Comparison of ENCODE assay signal across 8 cellular contexts in genomic region chr9:34620061-34620994, GRCh38. TPM values are rescaled to one million over a fixed set of nuclear protein-coding genes. Genes with fewer than 3 reads are reported as not detected.
A peak's percentile ranks its signal among the peaks of the same experiment; 100 is the strongest.
DNase-seq lines count a peak whose midpoint lies in the region; ATAC-seq and FAIRE-seq lines count a peak whose summit lies in the region.

DCTN3 (minus strand) TSS chr9:34620495; CDS start chr9:34620464, 31 bp downstream.

- H3K36me3 Mint-ChIP-seq in activated T-cell treated with anti-CD3 and anti-CD28 coated beads, Interleukin-2, amount 50 U/mL, for 72 hours (ENCODE audit: insufficient read depth in 2 of 2) = peaks cover 2 to 3% of the 10 kb centered on the region in 2 donors
- peaks cover 7 to 22% (median 11%) of the 10 kb centered on the region in 5 donors for H3K36me3 Mint-ChIP-seq in naive thymus-derived CD4-positive, alpha-beta T cell
- peaks cover 14 to 30% of the 10 kb centered on the region in 2 donors for H3K36me3 Mint-ChIP-seq in stimulated activated naive B cell treated with anti-CD40 and anti-IgM and Interleukin-4, amounts not matched to agents 10 μg/mL and 1 μg/mL and 100 μg/mL, for 72 hours

- intact Hi-C loops in naive thymus-derived CD4-positive, alpha-beta T cell (cut with micrococcal nuclease) = loop anchor here (1.0 kb wide), 4 partner anchors 8 to 97 kb away; partner anchors contain the start of genes RPP25L (in 2 of the 2), GALT (in 1 of the 2) and SIGMAR1 (in 1 of the 2)

- H3K4me1 Mint-ChIP-seq in activated T-cell treated with anti-CD3 and anti-CD28 coated beads, Interleukin-2, amount 50 U/mL, for 72 hours (ENCODE audit: low read depth) = peaks cover 26% of the 10 kb centered on the region
- H3K4me1 Mint-ChIP-seq in naive thymus-derived CD4-positive, alpha-beta T cell = peaks cover 23 to 39% (median 32%) of the 10 kb centered on the region in 7 donors
- H3K4me1 Mint-ChIP-seq in stimulated activated naive B cell treated with anti-CD40 and anti-IgM and Interleukin-4, amounts not matched to agents 10 μg/mL and 1 μg/mL and 100 μg/mL, for 72 hours = peaks cover 23 to 34% of the 10 kb centered on the region in 2 donors

- CTCF ChIA-PET in naive thymus-derived CD4-positive, alpha-beta T cell (lab: Charles Lee) = interaction anchor here (0.6 to 4.3 kb wide), 8 partner anchors 9 to 856 kb away, joined by 3 to 33 read pairs (median 4); partner anchors contain the start of gene RPP25L

- H3K9me3 Mint-ChIP-seq in activated T-cell treated with anti-CD3 and anti-CD28 coated beads, Interleukin-2, amount 50 U/mL, for 72 hours = no peaks in the 10 kb centered on the region
- H3K9me3 Mint-ChIP-seq in naive thymus-derived CD4-positive, alpha-beta T cell = peaks cover 0 to 2% (median 0%) of the 10 kb centered on the region in 11 donors
- peaks cover 0 to 2% of the 10 kb centered on the region in 2 donors for H3K9me3 Mint-ChIP-seq in stimulated activated naive B cell treated with anti-CD40 and anti-IgM and Interleukin-4, amounts not matched to agents 10 μg/mL and 1 μg/mL and 100 μg/mL, for 72 hours

- no peaks in the 10 kb centered on the region for H3K9me3 ChIP-seq in naive thymus-derived CD4-positive, alpha-beta T cell (ENCODE audit: control insufficient read depth in 2 of 3, low read length in 3 of 3)

- H3K4me1 ChIP-seq in naive thymus-derived CD4-positive, alpha-beta T cell (ENCODE audit: control insufficient read depth in 2 of 2, insufficient read depth in 2 of 2, low read length in 2 of 2) = peaks cover 12 to 30% of the 10 kb centered on the region in 2 donors

- peaks cover 0 to 35% (median 0%) of the 10 kb centered on the region in 3 experiments for H3K36me3 ChIP-seq in naive thymus-derived CD4-positive, alpha-beta T cell (ENCODE audit: control insufficient read depth in 2 of 3, insufficient read depth in 3 of 3, low read length in 3 of 3)

- peak within 1 kb of the TSS; percentile 26 for H3K27ac Mint-ChIP-seq in activated T-cell treated with anti-CD3 and anti-CD28 coated beads, Interleukin-2, amount 50 U/mL, for 72 hours
- peak within 1 kb of the TSS; percentile 65 to 97 (median 88) for H3K27ac Mint-ChIP-seq in naive thymus-derived CD4-positive, alpha-beta T cell
- H3K27ac Mint-ChIP-seq in stimulated activated naive B cell treated with anti-CD40 and anti-IgM and Interleukin-4, amounts not matched to agents 10 μg/mL and 1 μg/mL and 100 μg/mL, for 72 hours = peak within 1 kb of the TSS; percentile 94

- peak; percentile 76 for DNase-seq in DMS53 treated with DMSO at 0.1 percent for 48 hours (lab: John Stamatoyannopoulos, UW; ENCODE audit: unreplicated experiment)
- peak; percentile 86 for DNase-seq in KG1 (lab: John Stamatoyannopoulos, UW)
- DNase-seq in RCC 7860 (ENCODE audit: low spot score) = peak; percentile 78
- peak; percentile 90 to 95 for DNase-seq in activated T-cell treated with anti-CD3 and anti-CD28 coated beads, Interleukin-2, amount 50 U/mL, for 72 hours
- peak; percentile 92 for DNase-seq in fibroblast of gingiva (ENCODE audit: low read depth)
- DNase-seq in naive thymus-derived CD4-positive, alpha-beta T cell = peak; percentile 61 to 94 (median 91)
- DNase-seq in stimulated activated naive B cell treated with anti-CD40 and anti-IgM and Interleukin-4, amounts not matched to agents 10 μg/mL and 1 μg/mL and 100 μg/mL, for 72 hours = peak; percentile 86

- ATAC-seq in GM21723 (IDR thresholded peaks at IDR 0.05; ENCODE audit: unreplicated experiment) = peak; percentile 99
- ATAC-seq in activated T-cell treated with anti-CD3 and anti-CD28 coated beads, Interleukin-2, amount 50 U/mL, for 72 hours (replicated peaks in 1 of 2) = peak; percentile 98 to 99
- ATAC-seq in naive thymus-derived CD4-positive, alpha-beta T cell = peak; percentile 98
- ATAC-seq in stimulated activated naive B cell treated with anti-CD40 and anti-IgM and Interleukin-4, amounts not matched to agents 10 μg/mL and 1 μg/mL and 100 μg/mL, for 72 hours (replicated peaks) = peak; percentile 99 to 100

- peaks cover 3 to 31% of the 10 kb centered on the region in 2 donors for H3K27me3 ChIP-seq in naive thymus-derived CD4-positive, alpha-beta T cell (ENCODE audit: control insufficient read depth in 2 of 2, insufficient read depth in 2 of 2, low read length in 2 of 2)

- peak within 1 kb of the TSS; percentile 74 for H3K27ac ChIP-seq in naive thymus-derived CD4-positive, alpha-beta T cell (ENCODE audit: low read depth, low read length)

- FAIRE-seq in RCC 7860 (lab: Jason Lieb, UNC) = peak; percentile 63

- POLR2A ChIA-PET in naive thymus-derived CD4-positive, alpha-beta T cell (lab: Charles Lee) = interaction anchor here (0.6 to 7.3 kb wide), 11 partner anchors 9 to 244 kb away, joined by 3 to 99 read pairs (median 5); partner anchors contain the start of genes GALT, RPP25L and SIGMAR1

- H3K27me3 Mint-ChIP-seq in activated T-cell treated with anti-CD3 and anti-CD28 coated beads, Interleukin-2, amount 50 U/mL, for 72 hours (ENCODE audit: low read depth) = peaks cover 28% of the 10 kb centered on the region
- H3K27me3 Mint-ChIP-seq in naive thymus-derived CD4-positive, alpha-beta T cell = peaks cover 18 to 41% (median 27%) of the 10 kb centered on the region in 5 donors
- H3K27me3 Mint-ChIP-seq in stimulated activated naive B cell treated with anti-CD40 and anti-IgM and Interleukin-4, amounts not matched to agents 10 μg/mL and 1 μg/mL and 100 μg/mL, for 72 hours = peaks cover 29 to 38% of the 10 kb centered on the region in 2 donors

- peak within 1 kb of the TSS; percentile 92 to 99 for H3K4me3 Mint-ChIP-seq in activated T-cell treated with anti-CD3 and anti-CD28 coated beads, Interleukin-2, amount 50 U/mL, for 72 hours
- H3K4me3 Mint-ChIP-seq in naive thymus-derived CD4-positive, alpha-beta T cell = peak within 1 kb of the TSS; percentile 88 to 98 (median 94)
- peak within 1 kb of the TSS; percentile 87 to 96 for H3K4me3 Mint-ChIP-seq in stimulated activated naive B cell treated with anti-CD40 and anti-IgM and Interleukin-4, amounts not matched to agents 10 μg/mL and 1 μg/mL and 100 μg/mL, for 72 hours

- peak within 1 kb of the TSS; percentile 86 for H3K4me3 ChIP-seq in naive thymus-derived CD4-positive, alpha-beta T cell (ENCODE audit: low read length)

RNA-seq across cellular contexts. Expression of gene DCTN3, which starts in this region (rescaled TPM):
- total RNA-seq in activated T-cell treated with anti-CD3 and anti-CD28 coated beads, Interleukin-2, amount 50 U/mL, for 72 hours = 10 to 100 TPM; 75.6 to 79.2 TPM
- total RNA-seq in naive thymus-derived CD4-positive, alpha-beta T cell = 100 to 1,000 TPM in 1 of 5 experiments, 10 to 100 TPM in 4; 55.6 to 110 (median 73.0) TPM
- 100 to 1,000 TPM; 125 to 129 TPM for polyA plus RNA-seq in naive thymus-derived CD4-positive, alpha-beta T cell

Comparison
In these comparisons a context has a peak if more than half of its experiments do, and no peak if none do; other contexts are left out.
1. Peak in every context shown above with its lines: DNase-seq, ATAC-seq, H3K4me3 ChIP-seq and H3K27ac ChIP-seq.
2. H3K27ac Mint-ChIP-seq: peak in every context shown above with its lines; median percentile 94 in stimulated activated naive B cell treated with anti-CD40 and anti-IgM and Interleukin-4, amounts not matched to agents 10 μg/mL and 1 μg/mL and 100 μg/mL, for 72 hours; 88 in naive thymus-derived CD4-positive, alpha-beta T cell; 26 in activated T-cell treated with anti-CD3 and anti-CD28 coated beads, Interleukin-2, amount 50 U/mL, for 72 hours.